In genomic region chr11:13772223-13773046, GRCh38 we compare ENCODE assay signal across 8 cellular contexts.
DNase-seq lines count a peak whose midpoint lies in the region; ATAC-seq, FAIRE-seq and TF ChIP-seq lines count a peak whose summit lies in the region.

No MANE protein-coding gene starts in this region.

- no peaks in the 10 kb centered on the region for H3K9me3 ChIP-seq in kidney (ENCODE audit: control insufficient read depth in 1 of 2, low read length in 2 of 2)

- H3K4me3 ChIP-seq in kidney (ENCODE audit: low read length in 2 of 2) = no peak overlapping the region

- intact Hi-C loops in kidney (cut with DNase I) = no loop called here

- DNase-seq in AML-193 (lab: John Stamatoyannopoulos, UW) = peak; percentile 56 to 59
- DNase-seq in GM04504 (ENCODE audit: low read depth) = peak; percentile 32
- peak; percentile 66 for DNase-seq in NCI-H460 (ENCODE audit: extremely low read depth, low read depth)
- peak; percentile 69 for DNase-seq in amniotic epithelial cell (ENCODE audit: low read depth)
- DNase-seq in kidney = no peak
- DNase-seq in OCI-M2 (lab: John Stamatoyannopoulos, UW; ENCODE audit: unreplicated experiment) = no peak
- no peak for DNase-seq in effector CD8-positive, alpha-beta T cell (lab: John Stamatoyannopoulos, UW)

- TF ChIP-seq CTCF in kidney (IDR thresholded peaks at IDR 0.05; ENCODE audit: borderline replicate concordance, extremely low read depth, insufficient read depth) = peak; percentile 61

- FAIRE-seq in kidney (lab: Jason Lieb, UNC) = peak; percentile 72

- ATAC-seq in HG03342 (IDR thresholded peaks at IDR 0.05; ENCODE audit: unreplicated experiment) = peak; percentile 58

- H3K27ac ChIP-seq in kidney (ENCODE audit: low read depth in 2 of 2, low read length in 2 of 2) = no peak overlapping the region

- H3K4me1 ChIP-seq in kidney (ENCODE audit: control insufficient read depth in 1 of 2, insufficient read depth in 1 of 2, low read depth in 1 of 2, low read length in 2 of 2) = no peaks in the 10 kb centered on the region

- H3K9ac ChIP-seq in kidney (ENCODE audit: low read length in 2 of 2) = no peak overlapping the region

- H3K36me3 ChIP-seq in kidney (ENCODE audit: control insufficient read depth in 1 of 2, insufficient read depth in 2 of 2, low read length in 2 of 2) = no peaks in the 10 kb centered on the region

Comparison
In these comparisons a context has a peak if more than half of its experiments do, and no peak if none do; other contexts are left out.
1. DNase-seq: peak in AML-193 (2 of 2), GM04504 (single experiment), NCI-H460 (single experiment) and amniotic epithelial cell (single experiment); none in kidney (single experiment), OCI-M2 (single experiment) and effector CD8-positive, alpha-beta T cell (single experiment).